Comparison of ENCODE assay signal across 28 cellular contexts in genomic region chr4:189505380-189505779, GRCh38.
"Had no signal": no experiment of that assay in that cellular context is flagged by ENCODE, and none has a peak within 500 bp of the region (broad histone marks: within the 10 kb centered on the region; RNA-seq: fewer than 3 reads in every experiment).

No MANE protein-coding gene starts in this region.

- H3K4me3 ChIP-seq: colonic mucosa, esophagus muscularis mucosa, gastroesophageal sphincter, heart left ventricle, left lung, ovary, psoas muscle, sigmoid colon, spleen, suprapubic skin, transverse colon had no signal

- DNase-seq: colonic mucosa; effector CD8-positive, alpha-beta T cell; endodermal cell; foreskin keratinocyte; heart left ventricle; hippocampal formation; left cardiac atrium; left lung; mammary epithelial cell; mesendoderm; midbrain; naive thymus-derived CD8-positive, alpha-beta T cell; nephron progenitor cell; occipital lobe; ovary; psoas muscle; right cardiac atrium; sigmoid colon; spleen; stimulated activated CD4-positive, alpha-beta T cell treated with anti-CD3 and anti-CD28 coated beads, Interleukin-4, amount 100 ng/mL, for 4 hours; stimulated activated naive CD4-positive, alpha-beta T cell; stimulated activated naive CD8-positive, alpha-beta T cell treated with anti-CD3 and anti-CD28 coated beads, Interleukin-15, amount 100 ng/mL, for 72 hours; transverse colon had no signal

- H3K4me1 ChIP-seq: colonic mucosa, esophagus muscularis mucosa, foreskin keratinocyte, gastroesophageal sphincter, heart left ventricle, left lung, psoas muscle, sigmoid colon, spleen, suprapubic skin, transverse colon had no signal

- H3K27me3 ChIP-seq: colonic mucosa, esophagus muscularis mucosa, foreskin keratinocyte, gastroesophageal sphincter, left lung, ovary, sigmoid colon, spleen, suprapubic skin, transverse colon had no signal

- H3K27me3 Mint-ChIP-seq: dendritic cell treated with granulocyte-macrophage colony-stimulating factor and Interleukin-4, amounts not matched to agents 40 ng/mL and 50 ng/mL, for 4 days; stimulated activated naive CD8-positive, alpha-beta T cell treated with anti-CD3 and anti-CD28 coated beads, Interleukin-15, amount 100 ng/mL, for 72 hours had no signal

- ATAC-seq: foreskin keratinocyte; gastroesophageal sphincter; heart left ventricle; left cardiac atrium; left lung; naive thymus-derived CD8-positive, alpha-beta T cell; psoas muscle; right cardiac atrium; stimulated activated naive CD8-positive, alpha-beta T cell treated with anti-CD3 and anti-CD28 coated beads, Interleukin-15, amount 100 ng/mL, for 72 hours had no signal

- H3K4me3 Mint-ChIP-seq: dendritic cell treated with granulocyte-macrophage colony-stimulating factor and Interleukin-4, amounts not matched to agents 40 ng/mL and 50 ng/mL, for 4 days; endodermal cell; naive thymus-derived CD8-positive, alpha-beta T cell; nephron progenitor cell; stimulated activated naive CD8-positive, alpha-beta T cell treated with anti-CD3 and anti-CD28 coated beads, Interleukin-15, amount 100 ng/mL, for 72 hours had no signal

- H3K27ac Mint-ChIP-seq: dendritic cell treated with granulocyte-macrophage colony-stimulating factor and Interleukin-4, amounts not matched to agents 40 ng/mL and 50 ng/mL, for 4 days; endodermal cell; naive thymus-derived CD8-positive, alpha-beta T cell; nephron progenitor cell; stimulated activated naive CD8-positive, alpha-beta T cell treated with anti-CD3 and anti-CD28 coated beads, Interleukin-15, amount 100 ng/mL, for 72 hours had no signal

- H3K4me1 Mint-ChIP-seq: endodermal cell; naive thymus-derived CD8-positive, alpha-beta T cell; nephron progenitor cell; stimulated activated naive CD8-positive, alpha-beta T cell treated with anti-CD3 and anti-CD28 coated beads, Interleukin-15, amount 100 ng/mL, for 72 hours had no signal

- H3K9me3 ChIP-seq: colonic mucosa, esophagus muscularis mucosa, gastroesophageal sphincter, left lung, ovary, psoas muscle, spleen, suprapubic skin, transverse colon had no signal

- FAIRE-seq: islet of Langerhans had no signal

- H3K36me3 Mint-ChIP-seq: naive thymus-derived CD8-positive, alpha-beta T cell had no signal

- H3K36me3 ChIP-seq: colonic mucosa, esophagus muscularis mucosa, gastroesophageal sphincter, heart left ventricle, left lung, ovary, sigmoid colon, spleen, suprapubic skin, transverse colon had no signal

- H3K27ac ChIP-seq: colonic mucosa, esophagus muscularis mucosa, foreskin keratinocyte, gastroesophageal sphincter, heart left ventricle, left lung, ovary, psoas muscle, sigmoid colon, spleen, suprapubic skin, transverse colon had no signal
